In the genomic region with DNA sequence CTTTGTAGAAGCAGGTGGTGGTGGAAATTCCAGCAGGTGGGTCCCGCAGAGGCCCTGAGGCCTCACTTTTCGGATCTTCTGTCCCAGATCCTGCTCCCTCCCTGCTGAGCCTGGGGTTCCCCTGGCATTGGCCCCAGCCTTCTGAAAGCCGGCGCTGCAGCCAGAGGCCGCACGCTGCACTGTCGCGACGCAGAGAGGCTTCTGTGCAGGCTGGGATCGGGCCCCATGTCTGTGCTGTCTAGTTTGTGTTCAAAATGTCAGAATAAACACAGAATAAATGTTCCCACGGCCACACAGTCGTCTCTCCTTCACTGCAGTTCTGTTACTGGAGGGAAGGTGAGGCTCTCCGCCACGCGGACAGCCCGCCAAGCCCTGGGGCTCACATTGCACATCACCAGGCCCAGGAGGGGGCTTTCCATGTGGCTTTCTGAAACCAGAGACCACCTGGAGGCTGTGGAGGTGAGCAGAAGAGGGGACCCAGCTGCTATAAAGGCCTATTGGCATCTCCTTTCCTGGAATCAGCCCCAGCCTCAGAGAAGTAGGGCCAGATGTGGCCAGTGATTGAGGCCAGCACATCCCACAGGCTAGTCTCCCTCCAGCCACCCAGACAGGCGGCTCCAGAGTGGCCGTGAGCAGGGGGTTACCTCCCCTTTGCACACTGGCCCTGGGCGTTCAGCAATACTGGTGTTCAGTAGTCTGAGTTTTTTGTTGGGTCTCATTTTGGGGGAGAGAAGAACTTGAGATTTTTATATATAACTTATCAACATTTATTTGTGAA, we compare ENCODE assay signal across 3 cellular contexts.
TF ChIP-seq lines count a peak whose summit lies in the region.

No MANE protein-coding gene starts in this region.

TF ChIP-seq in SK-N-SH, 30 proteins besides CTCF, POLR2A, EP300 and RAD21:
- TF ChIP-seq MEF2A (IDR thresholded peaks at IDR 0.05; ENCODE audit: borderline replicate concordance, low read depth): no peak
- no peak for TF ChIP-seq TEAD4 (IDR thresholded peaks at IDR 0.05; ENCODE audit: borderline replicate concordance, insufficient read depth)
- no peak for TF ChIP-seq EZH2phosphoT487 (IDR thresholded peaks at IDR 0.05; ENCODE audit: borderline replicate concordance, low read depth)
- TF ChIP-seq GABPA (IDR thresholded peaks at IDR 0.05; ENCODE audit: low read depth): no peak
- TF ChIP-seq, protein P1, sequence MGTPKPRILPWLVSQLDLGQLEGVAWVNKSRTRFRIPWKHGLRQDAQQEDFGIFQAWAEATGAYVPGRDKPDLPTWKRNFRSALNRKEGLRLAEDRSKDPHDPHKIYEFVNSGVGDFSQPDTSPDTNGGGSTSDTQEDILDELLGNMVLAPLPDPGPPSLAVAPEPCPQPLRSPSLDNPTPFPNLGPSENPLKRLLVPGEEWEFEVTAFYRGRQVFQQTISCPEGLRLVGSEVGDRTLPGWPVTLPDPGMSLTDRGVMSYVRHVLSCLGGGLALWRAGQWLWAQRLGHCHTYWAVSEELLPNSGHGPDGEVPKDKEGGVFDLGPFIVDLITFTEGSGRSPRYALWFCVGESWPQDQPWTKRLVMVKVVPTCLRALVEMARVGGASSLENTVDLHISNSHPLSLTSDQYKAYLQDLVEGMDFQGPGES (IDR thresholded peaks at IDR 0.05; ENCODE audit: low read depth, low read length): no peak
- TF ChIP-seq FOSL2 (IDR thresholded peaks at IDR 0.05; ENCODE audit: borderline replicate concordance, low read depth): no peak
- TF ChIP-seq, protein P2, sequence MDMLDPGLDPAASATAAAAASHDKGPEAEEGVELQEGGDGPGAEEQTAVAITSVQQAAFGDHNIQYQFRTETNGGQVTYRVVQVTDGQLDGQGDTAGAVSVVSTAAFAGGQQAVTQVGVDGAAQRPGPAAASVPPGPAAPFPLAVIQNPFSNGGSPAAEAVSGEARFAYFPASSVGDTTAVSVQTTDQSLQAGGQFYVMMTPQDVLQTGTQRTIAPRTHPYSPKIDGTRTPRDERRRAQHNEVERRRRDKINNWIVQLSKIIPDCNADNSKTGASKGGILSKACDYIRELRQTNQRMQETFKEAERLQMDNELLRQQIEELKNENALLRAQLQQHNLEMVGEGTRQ (IDR thresholded peaks at IDR 0.05; ENCODE audit: borderline replicate concordance, low read depth, low read length): no peak
- no peak for TF ChIP-seq MXI1 (IDR thresholded peaks at IDR 0.05; ENCODE audit: low read depth, low read length)

TF ChIP-seq in SK-N-SH treated with all-trans-retinoic acid at 6 μM for 48 hours, 23 proteins besides CTCF, POLR2A, EP300 and RAD21:
- TF ChIP-seq ISL1 (CRISPR knock-in tag; IDR thresholded peaks at IDR 0.05) (no peak), ZNF565 (CRISPR knock-in tag; conservative IDR thresholded peaks at IDR 0.05; ENCODE audit: low read depth) (no peak), ZFP30 (CRISPR knock-in tag; IDR thresholded peaks at IDR 0.05) (no peak), ZNF8 (CRISPR knock-in tag; IDR thresholded peaks at IDR 0.05) (no peak), SNAI2 (CRISPR knock-in tag; IDR thresholded peaks at IDR 0.05) (no peak), PPARA (CRISPR knock-in tag; IDR thresholded peaks at IDR 0.05; ENCODE audit: borderline replicate concordance) (no peak), ESRRG (CRISPR knock-in tag; IDR thresholded peaks at IDR 0.05) (no peak), RARB (CRISPR knock-in tag; IDR thresholded peaks at IDR 0.05) (no peak)
- TF ChIP-seq, protein P3, sequence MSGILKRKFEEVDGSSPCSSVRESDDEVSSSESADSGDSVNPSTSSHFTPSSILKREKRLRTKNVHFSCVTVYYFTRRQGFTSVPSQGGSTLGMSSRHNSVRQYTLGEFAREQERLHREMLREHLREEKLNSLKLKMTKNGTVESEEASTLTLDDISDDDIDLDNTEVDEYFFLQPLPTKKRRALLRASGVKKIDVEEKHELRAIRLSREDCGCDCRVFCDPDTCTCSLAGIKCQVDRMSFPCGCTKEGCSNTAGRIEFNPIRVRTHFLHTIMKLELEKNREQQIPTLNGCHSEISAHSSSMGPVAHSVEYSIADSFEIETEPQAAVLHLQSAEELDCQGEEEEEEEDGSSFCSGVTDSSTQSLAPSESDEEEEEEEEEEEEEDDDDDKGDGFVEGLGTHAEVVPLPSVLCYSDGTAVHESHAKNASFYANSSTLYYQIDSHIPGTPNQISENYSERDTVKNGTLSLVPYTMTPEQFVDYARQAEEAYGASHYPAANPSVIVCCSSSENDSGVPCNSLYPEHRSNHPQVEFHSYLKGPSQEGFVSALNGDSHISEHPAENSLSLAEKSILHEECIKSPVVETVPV (CRISPR knock-in tag; IDR thresholded peaks at IDR 0.05): no peak

TF ChIP-seq in K562, 482 proteins besides CTCF, POLR2A, EP300 and RAD21:
- TF ChIP-seq MYC (IDR thresholded peaks at IDR 0.05; ENCODE audit: low read depth, low read length) (peak; percentile 34; the same call in 1 of the 2 replicates), MYC (CRISPR knock-in tag; IDR thresholded peaks at IDR 0.05; ENCODE audit: borderline replicate concordance, low read depth) (no peak), RUNX1 (IDR thresholded peaks at IDR 0.05; ENCODE audit: low read depth) (no peak), ZNF699 (CRISPR knock-in tag; IDR thresholded peaks at IDR 0.05; ENCODE audit: insufficient replicate concordance) (no peak), RCOR1 (IDR thresholded peaks at IDR 0.05; ENCODE audit: borderline replicate concordance in 1 of 2, low read depth in 2 of 2, low read length in 2 of 2) (peak in 1 of 2 experiments; percentile 83; a peak in 1 of 4 replicates), TBL1XR1 (IDR thresholded peaks at IDR 0.05; ENCODE audit: low read length in 2 of 2) (peak; percentile 18 to 48; a peak in 1 of 4 replicates), KDM5B (IDR thresholded peaks at IDR 0.05; ENCODE audit: insufficient replicate concordance, low read depth, low read length) (peak; percentile 18), ZNF384 (IDR thresholded peaks at IDR 0.05; ENCODE audit: low read depth, low read length) (no peak), SMAD4 (CRISPR knock-in tag; conservative IDR thresholded peaks at IDR 0.05) (peak; percentile 98), FOXJ3 (CRISPR knock-in tag; IDR thresholded peaks at IDR 0.05) (no peak), GTF2E2 (tag; IDR thresholded peaks at IDR 0.05) (no peak), C11orf30 (IDR thresholded peaks at IDR 0.05; ENCODE audit: low read depth) (no peak), DMBX1 (CRISPR knock-in tag; IDR thresholded peaks at IDR 0.05; ENCODE audit: borderline replicate concordance) (peak; percentile 75; the same call in 1 of the 2 replicates), GATA2 (CRISPR knock-in tag; IDR thresholded peaks at IDR 0.05) (no peak), MTF1 (CRISPR knock-in tag; IDR thresholded peaks at IDR 0.05; ENCODE audit: borderline replicate concordance) (no peak), ELF4 (CRISPR knock-in tag; IDR thresholded peaks at IDR 0.05) (no peak), CXXC5 (CRISPR knock-in tag; IDR thresholded peaks at IDR 0.05) (peak; percentile 65), ZNF41 (CRISPR knock-in tag; conservative IDR thresholded peaks at IDR 0.05) (no peak), XRCC3 (IDR thresholded peaks at IDR 0.05) (no peak), PTTG1 (tag; IDR thresholded peaks at IDR 0.05; ENCODE audit: low read depth) (no peak), BRD4 (IDR thresholded peaks at IDR 0.05) (0 out of 2 replicates have a peak, but pooled peaks have one; percentile 1), NFXL1 (CRISPR knock-in tag; IDR thresholded peaks at IDR 0.05) (0 out of 2 replicates have a peak, but pooled peaks have one; percentile 33), KDM1A (IDR thresholded peaks at IDR 0.05) (no peak), ZNF668 (CRISPR knock-in tag; IDR thresholded peaks at IDR 0.05) (no peak), EWSR1 (IDR thresholded peaks at IDR 0.05; ENCODE audit: borderline replicate concordance, low read depth, partially characterized antibody) (no peak)
- TF ChIP-seq, protein P4, sequence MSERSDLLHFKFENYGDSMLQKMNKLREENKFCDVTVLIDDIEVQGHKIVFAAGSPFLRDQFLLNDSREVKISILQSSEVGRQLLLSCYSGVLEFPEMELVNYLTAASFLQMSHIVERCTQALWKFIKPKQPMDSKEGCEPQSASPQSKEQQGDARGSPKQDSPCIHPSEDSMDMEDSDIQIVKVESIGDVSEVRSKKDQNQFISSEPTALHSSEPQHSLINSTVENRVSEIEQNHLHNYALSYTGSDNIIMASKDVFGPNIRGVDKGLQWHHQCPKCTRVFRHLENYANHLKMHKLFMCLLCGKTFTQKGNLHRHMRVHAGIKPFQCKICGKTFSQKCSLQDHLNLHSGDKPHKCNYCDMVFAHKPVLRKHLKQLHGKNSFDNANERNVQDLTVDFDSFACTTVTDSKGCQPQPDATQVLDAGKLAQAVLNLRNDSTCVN (CRISPR knock-in tag; IDR thresholded peaks at IDR 0.05): no peak
- TF ChIP-seq, protein P5, sequence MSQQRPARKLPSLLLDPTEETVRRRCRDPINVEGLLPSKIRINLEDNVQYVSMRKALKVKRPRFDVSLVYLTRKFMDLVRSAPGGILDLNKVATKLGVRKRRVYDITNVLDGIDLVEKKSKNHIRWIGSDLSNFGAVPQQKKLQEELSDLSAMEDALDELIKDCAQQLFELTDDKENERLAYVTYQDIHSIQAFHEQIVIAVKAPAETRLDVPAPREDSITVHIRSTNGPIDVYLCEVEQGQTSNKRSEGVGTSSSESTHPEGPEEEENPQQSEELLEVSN (IDR thresholded peaks at IDR 0.05; ENCODE audit: borderline replicate concordance in 1 of 2, extremely low read depth in 1 of 2, insufficient read depth in 1 of 2, insufficient read length in 1 of 2, low read depth in 1 of 2, low read length in 1 of 2, poor library complexity in 1 of 2, severe bottlenecking in 1 of 2): peak in 1 of 2 experiments; percentile 50
- TF ChIP-seq, protein P6, sequence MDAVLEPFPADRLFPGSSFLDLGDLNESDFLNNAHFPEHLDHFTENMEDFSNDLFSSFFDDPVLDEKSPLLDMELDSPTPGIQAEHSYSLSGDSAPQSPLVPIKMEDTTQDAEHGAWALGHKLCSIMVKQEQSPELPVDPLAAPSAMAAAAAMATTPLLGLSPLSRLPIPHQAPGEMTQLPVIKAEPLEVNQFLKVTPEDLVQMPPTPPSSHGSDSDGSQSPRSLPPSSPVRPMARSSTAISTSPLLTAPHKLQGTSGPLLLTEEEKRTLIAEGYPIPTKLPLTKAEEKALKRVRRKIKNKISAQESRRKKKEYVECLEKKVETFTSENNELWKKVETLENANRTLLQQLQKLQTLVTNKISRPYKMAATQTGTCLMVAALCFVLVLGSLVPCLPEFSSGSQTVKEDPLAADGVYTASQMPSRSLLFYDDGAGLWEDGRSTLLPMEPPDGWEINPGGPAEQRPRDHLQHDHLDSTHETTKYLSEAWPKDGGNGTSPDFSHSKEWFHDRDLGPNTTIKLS (IDR thresholded peaks at IDR 0.05; ENCODE audit: borderline replicate concordance, low read depth): no peak
- TF ChIP-seq, protein P7, sequence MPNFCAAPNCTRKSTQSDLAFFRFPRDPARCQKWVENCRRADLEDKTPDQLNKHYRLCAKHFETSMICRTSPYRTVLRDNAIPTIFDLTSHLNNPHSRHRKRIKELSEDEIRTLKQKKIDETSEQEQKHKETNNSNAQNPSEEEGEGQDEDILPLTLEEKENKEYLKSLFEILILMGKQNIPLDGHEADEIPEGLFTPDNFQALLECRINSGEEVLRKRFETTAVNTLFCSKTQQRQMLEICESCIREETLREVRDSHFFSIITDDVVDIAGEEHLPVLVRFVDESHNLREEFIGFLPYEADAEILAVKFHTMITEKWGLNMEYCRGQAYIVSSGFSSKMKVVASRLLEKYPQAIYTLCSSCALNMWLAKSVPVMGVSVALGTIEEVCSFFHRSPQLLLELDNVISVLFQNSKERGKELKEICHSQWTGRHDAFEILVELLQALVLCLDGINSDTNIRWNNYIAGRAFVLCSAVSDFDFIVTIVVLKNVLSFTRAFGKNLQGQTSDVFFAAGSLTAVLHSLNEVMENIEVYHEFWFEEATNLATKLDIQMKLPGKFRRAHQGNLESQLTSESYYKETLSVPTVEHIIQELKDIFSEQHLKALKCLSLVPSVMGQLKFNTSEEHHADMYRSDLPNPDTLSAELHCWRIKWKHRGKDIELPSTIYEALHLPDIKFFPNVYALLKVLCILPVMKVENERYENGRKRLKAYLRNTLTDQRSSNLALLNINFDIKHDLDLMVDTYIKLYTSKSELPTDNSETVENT (CRISPR knock-in tag; IDR thresholded peaks at IDR 0.05): 0 out of 2 replicates have a peak, but pooled peaks have one; percentile 7
- TF ChIP-seq, protein P8, sequence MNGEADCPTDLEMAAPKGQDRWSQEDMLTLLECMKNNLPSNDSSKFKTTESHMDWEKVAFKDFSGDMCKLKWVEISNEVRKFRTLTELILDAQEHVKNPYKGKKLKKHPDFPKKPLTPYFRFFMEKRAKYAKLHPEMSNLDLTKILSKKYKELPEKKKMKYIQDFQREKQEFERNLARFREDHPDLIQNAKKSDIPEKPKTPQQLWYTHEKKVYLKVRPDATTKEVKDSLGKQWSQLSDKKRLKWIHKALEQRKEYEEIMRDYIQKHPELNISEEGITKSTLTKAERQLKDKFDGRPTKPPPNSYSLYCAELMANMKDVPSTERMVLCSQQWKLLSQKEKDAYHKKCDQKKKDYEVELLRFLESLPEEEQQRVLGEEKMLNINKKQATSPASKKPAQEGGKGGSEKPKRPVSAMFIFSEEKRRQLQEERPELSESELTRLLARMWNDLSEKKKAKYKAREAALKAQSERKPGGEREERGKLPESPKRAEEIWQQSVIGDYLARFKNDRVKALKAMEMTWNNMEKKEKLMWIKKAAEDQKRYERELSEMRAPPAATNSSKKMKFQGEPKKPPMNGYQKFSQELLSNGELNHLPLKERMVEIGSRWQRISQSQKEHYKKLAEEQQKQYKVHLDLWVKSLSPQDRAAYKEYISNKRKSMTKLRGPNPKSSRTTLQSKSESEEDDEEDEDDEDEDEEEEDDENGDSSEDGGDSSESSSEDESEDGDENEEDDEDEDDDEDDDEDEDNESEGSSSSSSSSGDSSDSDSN (IDR thresholded peaks at IDR 0.05; ENCODE audit: borderline replicate concordance in 1 of 2, low read depth in 2 of 2, low read length in 2 of 2): peak; percentile 67 to 94; a peak in 3 of 4 replicates
- TF ChIP-seq, protein P9, sequence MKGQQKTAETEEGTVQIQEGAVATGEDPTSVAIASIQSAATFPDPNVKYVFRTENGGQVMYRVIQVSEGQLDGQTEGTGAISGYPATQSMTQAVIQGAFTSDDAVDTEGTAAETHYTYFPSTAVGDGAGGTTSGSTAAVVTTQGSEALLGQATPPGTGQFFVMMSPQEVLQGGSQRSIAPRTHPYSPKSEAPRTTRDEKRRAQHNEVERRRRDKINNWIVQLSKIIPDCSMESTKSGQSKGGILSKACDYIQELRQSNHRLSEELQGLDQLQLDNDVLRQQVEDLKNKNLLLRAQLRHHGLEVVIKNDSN (CRISPR knock-in tag; IDR thresholded peaks at IDR 0.05): no peak
- TF ChIP-seq, protein P10, sequence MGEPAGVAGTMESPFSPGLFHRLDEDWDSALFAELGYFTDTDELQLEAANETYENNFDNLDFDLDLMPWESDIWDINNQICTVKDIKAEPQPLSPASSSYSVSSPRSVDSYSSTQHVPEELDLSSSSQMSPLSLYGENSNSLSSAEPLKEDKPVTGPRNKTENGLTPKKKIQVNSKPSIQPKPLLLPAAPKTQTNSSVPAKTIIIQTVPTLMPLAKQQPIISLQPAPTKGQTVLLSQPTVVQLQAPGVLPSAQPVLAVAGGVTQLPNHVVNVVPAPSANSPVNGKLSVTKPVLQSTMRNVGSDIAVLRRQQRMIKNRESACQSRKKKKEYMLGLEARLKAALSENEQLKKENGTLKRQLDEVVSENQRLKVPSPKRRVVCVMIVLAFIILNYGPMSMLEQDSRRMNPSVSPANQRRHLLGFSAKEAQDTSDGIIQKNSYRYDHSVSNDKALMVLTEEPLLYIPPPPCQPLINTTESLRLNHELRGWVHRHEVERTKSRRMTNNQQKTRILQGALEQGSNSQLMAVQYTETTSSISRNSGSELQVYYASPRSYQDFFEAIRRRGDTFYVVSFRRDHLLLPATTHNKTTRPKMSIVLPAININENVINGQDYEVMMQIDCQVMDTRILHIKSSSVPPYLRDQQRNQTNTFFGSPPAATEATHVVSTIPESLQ (CRISPR knock-in tag; IDR thresholded peaks at IDR 0.05): no peak
